8 cellular contexts compared by ENCODE assay signal in genomic region chr9:93134018-93134739, GRCh38. TPM values are rescaled to one million over a fixed set of nuclear protein-coding genes. Genes with fewer than 3 reads are reported as not detected.
DNase-seq lines count a peak whose midpoint lies in the region; ATAC-seq, FAIRE-seq and TF ChIP-seq lines count a peak whose summit lies in the region.

A gene with protein sequence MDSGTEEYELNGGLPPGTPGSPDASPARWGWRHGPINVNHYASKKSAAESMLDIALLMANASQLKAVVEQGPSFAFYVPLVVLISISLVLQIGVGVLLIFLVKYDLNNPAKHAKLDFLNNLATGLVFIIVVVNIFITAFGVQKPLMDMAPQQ (minus strand): TSS chr9:93134251. CDS start chr9:93134217, 34 bp downstream.

- H3K27ac ChIP-seq in SJCRH30 = peak within 1 kb of the TSS; percentile 57
- H3K27ac ChIP-seq in pancreas = peak within 1 kb of the TSS; percentile 84 to 95 (median 94)
- peak within 1 kb of the TSS; percentile 98 to 100 for H3K27ac ChIP-seq in tibial artery

- peak within 1 kb of the TSS; percentile 90 for H3K4me3 Mint-ChIP-seq in activated naive CD4-positive, alpha-beta T cell treated with anti-CD3 and anti-CD28 coated beads, Interleukin-2, amount 10 ng/mL, durations not matched to agents 7 days and 5 days
- H3K4me3 Mint-ChIP-seq in glutamatergic neuron (ENCODE audit: unreplicated experiment) = peak within 1 kb of the TSS; percentile 83

- peaks cover 60% of the 10 kb centered on the region for H3K4me1 Mint-ChIP-seq in activated naive CD4-positive, alpha-beta T cell treated with anti-CD3 and anti-CD28 coated beads, Interleukin-2, amount 10 ng/mL, durations not matched to agents 7 days and 5 days
- peaks cover 10% of the 10 kb centered on the region for H3K4me1 Mint-ChIP-seq in glutamatergic neuron (ENCODE audit: low read depth, unreplicated experiment)

- H3K9me3 ChIP-seq in SJCRH30 (replicated peaks) = no peaks in the 10 kb centered on the region
- H3K9me3 ChIP-seq in pancreas = no peaks in the 10 kb centered on the region
- no peaks in the 10 kb centered on the region for H3K9me3 ChIP-seq in tibial artery

- 0% methylated on average over 49 to 78 of the region's 78 CpGs for WGBS in pancreas, 2 donors

- TF ChIP-seq CTCF in glutamatergic neuron (IDR thresholded peaks at IDR 0.05; ENCODE audit: partially characterized antibody, unreplicated experiment) (no peak), pancreas (IDR thresholded peaks at IDR 0.05) (no peak), tibial artery (IDR thresholded peaks at IDR 0.05) (peak in 1 of 2 experiments; percentile 24)

- H3K4me1 ChIP-seq in SJCRH30 (peaks cover 27% of the 10 kb centered on the region), pancreas (peaks cover 16 to 35% (median 20%) of the 10 kb centered on the region in 3 donors), tibial artery (peaks cover 5 to 58% (median 51%) of the 10 kb centered on the region in 4 donors)

- FAIRE-seq in GM19239 (lab: Jason Lieb, UNC) = no peak
- no peak for FAIRE-seq in pancreas (lab: Jason Lieb, UNC)

- H3K4me3 ChIP-seq in SJCRH30 (peak within 1 kb of the TSS; percentile 79), pancreas (peak within 1 kb of the TSS; percentile 76 to 94 (median 90)), tibial artery (peak within 1 kb of the TSS; percentile 82 to 96)

- H3K36me3 ChIP-seq in SJCRH30 (no peaks in the 10 kb centered on the region), pancreas (no peaks in the 10 kb centered on the region), tibial artery (no peaks in the 10 kb centered on the region)

- H3K9me3 Mint-ChIP-seq in activated naive CD4-positive, alpha-beta T cell treated with anti-CD3 and anti-CD28 coated beads, Interleukin-2, amount 10 ng/mL, durations not matched to agents 7 days and 5 days = peaks cover 3% of the 10 kb centered on the region
- peaks cover 15% of the 10 kb centered on the region for H3K9me3 Mint-ChIP-seq in glutamatergic neuron (ENCODE audit: unreplicated experiment)

- H3K27ac Mint-ChIP-seq in activated naive CD4-positive, alpha-beta T cell treated with anti-CD3 and anti-CD28 coated beads, Interleukin-2, amount 10 ng/mL, durations not matched to agents 7 days and 5 days = peak within 1 kb of the TSS; percentile 89
- H3K27ac Mint-ChIP-seq in glutamatergic neuron (ENCODE audit: unreplicated experiment) = peak within 1 kb of the TSS; percentile 91

- peak; percentile 82 for DNase-seq in COLO668 (lab: John Stamatoyannopoulos, UW; ENCODE audit: unreplicated experiment)
- DNase-seq in GM19239 (ENCODE audit: insufficient read length, low spot score) = peak; percentile 79
- DNase-seq in SJCRH30 = peak; percentile 64 to 79
- peak; percentile 84 for DNase-seq in activated naive CD4-positive, alpha-beta T cell treated with anti-CD3 and anti-CD28 coated beads, Interleukin-2, amount 10 ng/mL, durations not matched to agents 7 days and 5 days
- DNase-seq in glutamatergic neuron = peak; percentile 73
- DNase-seq in pancreas = peak; percentile 66 to 90 (median 76)
- peak; percentile 64 to 83 for DNase-seq in tibial artery

- H3K27me3 Mint-ChIP-seq in activated naive CD4-positive, alpha-beta T cell treated with anti-CD3 and anti-CD28 coated beads, Interleukin-2, amount 10 ng/mL, durations not matched to agents 7 days and 5 days = no peaks in the 10 kb centered on the region
- peaks cover 7% of the 10 kb centered on the region for H3K27me3 Mint-ChIP-seq in glutamatergic neuron (ENCODE audit: unreplicated experiment)

- CTCF ChIA-PET in activated naive CD4-positive, alpha-beta T cell treated with anti-CD3 and anti-CD28 coated beads, Interleukin-2, amount 10 ng/mL, durations not matched to agents 7 days and 5 days (lab: Charles Lee) = interaction anchor here (0.7 to 1.1 kb wide), 4 partner anchors 14 to 131 kb away, joined by 3 read pairs; no protein-coding TSS in a partner anchor

- peaks cover 4% of the 10 kb centered on the region for H3K36me3 Mint-ChIP-seq in activated naive CD4-positive, alpha-beta T cell treated with anti-CD3 and anti-CD28 coated beads, Interleukin-2, amount 10 ng/mL, durations not matched to agents 7 days and 5 days
- H3K36me3 Mint-ChIP-seq in glutamatergic neuron (ENCODE audit: unreplicated experiment) = peaks cover 4% of the 10 kb centered on the region

- ATAC-seq in HG03442 (IDR thresholded peaks at IDR 0.05; ENCODE audit: unreplicated experiment) = peak; percentile 71
- ATAC-seq in pancreas = peak; percentile 80 to 90 (median 86)

- no peaks in the 10 kb centered on the region for H3K27me3 ChIP-seq in SJCRH30
- H3K27me3 ChIP-seq in pancreas = no peaks in the 10 kb centered on the region
- no peaks in the 10 kb centered on the region for H3K27me3 ChIP-seq in tibial artery

- intact Hi-C loops in pancreas (cut with DNase I) (no loop called here), tibial artery (cut with DNase I; ENCODE audit: low total_unique reads) (no loop called here)

RNA-seq across cellular contexts. Expression of the gene that starts here (rescaled TPM):
- total RNA-seq in SJCRH30 (2014; rRNA removed; shearing (Covaris generic)) = 24.6 and 27.1 TPM in 2 replicates
- total RNA-seq in glutamatergic neuron (ENCODE audit: unreplicated experiment) (29.4 TPM), pancreas (10 to 100 TPM; 15.6 to 33.2 (median 19.3) TPM)
- polyA plus RNA-seq in pancreas = 10 to 100 TPM; 26.2 to 28.1 TPM

Comparison
In these comparisons a context has a peak if more than half of its experiments do, and no peak if none do; other contexts are left out.
1. Peak in every context shown above with its lines: DNase-seq, ATAC-seq, H3K4me3 ChIP-seq and H3K27ac ChIP-seq.